Comparison of ENCODE assay signal across 10 cellular contexts in the genomic region with DNA sequence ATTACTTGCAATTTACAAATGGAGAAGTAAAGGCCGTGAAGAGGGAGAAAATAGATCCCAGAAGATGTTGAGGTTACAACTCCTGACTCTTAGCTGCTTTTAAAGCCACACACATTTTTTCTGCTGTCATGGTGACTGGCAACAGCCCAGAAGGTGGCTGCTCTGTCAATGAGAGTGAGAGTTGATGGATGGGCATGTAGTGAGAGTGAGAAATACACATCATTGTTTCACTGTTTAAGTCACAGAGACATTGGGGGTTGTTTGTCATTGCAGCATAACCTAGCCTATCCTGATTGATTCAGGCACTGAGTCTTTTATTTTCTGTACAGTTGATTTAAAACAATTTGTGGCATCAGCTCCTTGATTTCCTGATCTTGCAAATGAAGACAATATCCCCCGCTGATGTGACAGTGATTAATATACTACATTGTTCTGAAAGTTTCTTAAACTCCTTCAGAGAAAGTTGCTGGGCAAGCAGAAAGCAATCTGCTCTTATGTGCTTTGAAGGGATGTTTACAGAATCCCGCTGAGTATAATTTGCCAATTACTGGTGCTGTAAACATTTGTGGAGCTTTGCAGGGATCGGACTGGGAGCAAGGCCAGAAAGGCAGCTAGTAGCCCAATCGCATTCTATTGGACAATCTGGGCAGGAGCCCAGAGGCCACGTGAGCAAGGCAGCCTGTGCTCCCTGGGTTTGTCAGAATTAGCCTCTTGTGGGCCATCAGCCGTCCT.
DNase-seq lines count a peak whose midpoint lies in the region; ATAC-seq and TF ChIP-seq lines count a peak whose summit lies in the region.
"Had no signal": no experiment of that assay in that cellular context is flagged by ENCODE, and none has a peak within 500 bp of the region (broad histone marks: within the 10 kb centered on the region; RNA-seq: fewer than 3 reads in every experiment).

No MANE protein-coding gene starts in this region.

- H3K4me1 ChIP-seq in lower lobe of right lung, result peaks cover 10% of the 10 kb centered on the region

- no peaks in the 10 kb centered on the region for H3K9me3 ChIP-seq in lower lobe of right lung

- ATAC-seq in lower lobe of right lung (peak; percentile 44 to 72), HG03159 (IDR thresholded peaks at IDR 0.05; ENCODE audit: unreplicated experiment) (no peak), HG03175 (IDR thresholded peaks at IDR 0.05; ENCODE audit: unreplicated experiment) (no peak), HG02852 (IDR thresholded peaks at IDR 0.05; ENCODE audit: unreplicated experiment) (no peak)

- no peak for TF ChIP-seq CTCF in lower lobe of right lung (IDR thresholded peaks at IDR 0.05)

- no peaks in the 10 kb centered on the region for H3K27me3 ChIP-seq in lower lobe of right lung (ENCODE audit: low read depth)

- intact Hi-C loops in lower lobe of right lung (cut with DNase I), result no loop called here

- H3K4me3 ChIP-seq in lower lobe of right lung, result no peak overlapping the region

- peak; percentile 66 for DNase-seq in AG08395 (ENCODE audit: low spot score)
- DNase-seq in NCI-H2196 treated with DMSO at 0.1 percent for 48 hours (lab: John Stamatoyannopoulos, UW; ENCODE audit: unreplicated experiment), result peak; percentile 56
- DNase-seq in lower lobe of right lung, result peak; percentile 62
- no peak for DNase-seq in NCI-H524 treated with DMSO at 0.1 percent for 48 hours (lab: John Stamatoyannopoulos, UW)
- DNase-seq: activated CD4-positive, alpha-beta T cell treated with anti-CD3 and anti-CD28 coated beads, Interleukin-2, amount 50 U/mL, for 1 hour; CD4-positive, CD25-positive, alpha-beta regulatory T cell had no signal

- H3K27ac ChIP-seq in cingulate gyrus (ENCODE audit: low read depth, low read length) (peak overlapping the region; percentile 2), lower lobe of right lung (no peak overlapping the region)

- no peaks in the 10 kb centered on the region for H3K36me3 ChIP-seq in lower lobe of right lung

Comparison
In these comparisons a context has a peak if more than half of its experiments do, and no peak if none do; other contexts are left out.
1. ATAC-seq: peak in lower lobe of right lung (2 of 2); none in HG03159 (single experiment), HG03175 (single experiment) and HG02852 (single experiment).